Comparison of ENCODE assay signal across 13 cellular contexts in genomic region chr13:40376867-40377266, GRCh38.
DNase-seq lines count a peak whose midpoint lies in the region; ATAC-seq and TF ChIP-seq lines count a peak whose summit lies in the region.
"Had no signal": no experiment of that assay in that cellular context is flagged by ENCODE, and none has a peak within 500 bp of the region (broad histone marks: within the 10 kb centered on the region; RNA-seq: fewer than 3 reads in every experiment).

No MANE protein-coding gene starts in this region.

- 66% methylated on average over 6 of the region's 6 CpGs for WGBS in esophagus muscularis mucosa
- WGBS in sigmoid colon, 2 donors, result 66 to 68% methylated on average over 6 of the region's 6 CpGs

- H3K4me3 ChIP-seq in esophagus muscularis mucosa, result peak overlapping the region in 3 of 4 donors; percentile 7 to 29 (median 20)
- H3K4me3 ChIP-seq in sigmoid colon, result peak overlapping the region in 3 of 4 donors; percentile 11 to 25 (median 19)
- H3K4me3 ChIP-seq: SK-N-MC had no signal

- TF ChIP-seq CTCF in esophagus muscularis mucosa (IDR thresholded peaks at IDR 0.05) (no peak), sigmoid colon (IDR thresholded peaks at IDR 0.05) (no peak)

- H3K27me3 ChIP-seq in esophagus muscularis mucosa, result no peaks in the 10 kb centered on the region
- no peaks in the 10 kb centered on the region for H3K27me3 ChIP-seq in sigmoid colon
- H3K27me3 ChIP-seq: BE2C had no signal

- TF ChIP-seq EP300 in esophagus muscularis mucosa (IDR thresholded peaks at IDR 0.05) (no peak), sigmoid colon (IDR thresholded peaks at IDR 0.05) (no peak)

- intact Hi-C loops in esophagus muscularis mucosa (cut with DNase I), result no loop called here
- intact Hi-C loops in sigmoid colon (cut with DNase I), result loop anchor here (5.0 kb wide), 1 partner anchor 170 kb away; no protein-coding TSS in a partner anchor

- ATAC-seq in GM18870 (IDR thresholded peaks at IDR 0.05; ENCODE audit: unreplicated experiment) (no peak), HG02798 (IDR thresholded peaks at IDR 0.05; ENCODE audit: poor library complexity, unreplicated experiment) (no peak)

- peak overlapping the region in 3 of 4 donors; percentile 28 to 42 (median 32) for H3K27ac ChIP-seq in esophagus muscularis mucosa (replicated peaks in 1 of 4)
- peak overlapping the region in 3 of 4 donors; percentile 48 to 63 (median 57) for H3K27ac ChIP-seq in sigmoid colon
- H3K27ac ChIP-seq: SK-N-MC had no signal

- peaks cover 0 to 18% (median 17%) of the 10 kb centered on the region in 4 donors for H3K4me1 ChIP-seq in esophagus muscularis mucosa
- H3K4me1 ChIP-seq in sigmoid colon, result peaks cover 0 to 19% (median 6%) of the 10 kb centered on the region in 4 donors
- H3K4me1 ChIP-seq: BE2C had no signal

- peak; percentile 40 for DNase-seq in GF-D8 (lab: John Stamatoyannopoulos, UW)
- peak; percentile 49 for DNase-seq in MV-4-11 (lab: John Stamatoyannopoulos, UW)
- no peak for DNase-seq in esophagus muscularis mucosa (ENCODE audit: extremely low spot score)
- no peak for DNase-seq in sigmoid colon
- no peak for DNase-seq in cerebellar cortex (ENCODE audit: low spot score)
- DNase-seq: BE2C; CD8-positive, alpha-beta memory T cell; NCI-H1436 treated with DMSO at 0.1 percent for 48 hours; NCI-H2227 treated with DMSO at 0.1 percent for 48 hours; NCI-H526 had no signal

- H3K36me3 ChIP-seq in esophagus muscularis mucosa (no peaks in the 10 kb centered on the region), sigmoid colon (no peaks in the 10 kb centered on the region)
- H3K36me3 ChIP-seq: BE2C had no signal

- TF ChIP-seq POLR2A in esophagus muscularis mucosa (IDR thresholded peaks at IDR 0.05; ENCODE audit: low read depth) (no peak), sigmoid colon (IDR thresholded peaks at IDR 0.05) (no peak)

- H3K9me3 ChIP-seq in esophagus muscularis mucosa, result no peaks in the 10 kb centered on the region
- no peaks in the 10 kb centered on the region for H3K9me3 ChIP-seq in sigmoid colon
- H3K9me3 ChIP-seq: BE2C had no signal

Comparison
In these comparisons a context has a peak if more than half of its experiments do, and no peak if none do; other contexts are left out.
1. DNase-seq: peak in GF-D8 (single experiment) and MV-4-11 (single experiment); none in esophagus muscularis mucosa (single experiment), sigmoid colon (single experiment) and cerebellar cortex (single experiment).